ENCODE assay signal across 12 cellular contexts in the genomic region with DNA sequence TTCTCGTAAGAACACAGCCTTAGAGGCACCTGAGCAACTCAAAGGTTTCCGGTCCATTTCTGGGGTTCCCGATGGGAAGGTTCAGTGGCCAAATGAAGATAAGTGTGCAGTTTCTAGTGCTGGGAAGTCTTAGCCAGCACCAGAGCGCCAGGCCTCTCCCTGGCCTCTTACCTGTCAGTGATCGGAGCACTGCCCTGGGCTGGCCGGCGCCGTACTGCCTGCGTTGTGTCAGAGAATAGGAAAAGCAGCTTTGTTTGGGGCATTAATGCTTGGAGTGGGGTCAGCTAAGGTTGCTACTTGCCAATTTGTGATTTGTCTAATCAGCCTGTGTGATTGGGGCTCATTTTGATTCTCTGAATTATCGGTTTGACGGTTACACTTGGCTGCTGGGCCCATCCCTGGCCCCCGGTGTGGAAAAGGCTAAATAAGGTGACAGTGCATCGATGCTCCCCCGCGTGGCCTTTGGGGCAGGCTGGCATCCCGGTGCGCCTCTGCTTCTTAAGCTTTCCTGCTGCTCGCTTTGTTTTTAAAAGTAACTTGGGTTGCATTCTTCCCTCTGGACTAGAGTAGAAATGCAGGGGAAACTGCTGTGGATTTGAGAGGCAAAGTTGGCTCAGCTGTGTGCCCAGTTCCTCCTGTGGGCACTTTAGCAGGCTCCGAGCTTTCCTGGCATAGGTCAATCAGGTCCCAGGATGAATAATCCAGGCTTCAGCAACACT. TPM values are rescaled to one million over a fixed set of nuclear protein-coding genes. Genes with fewer than 3 reads are reported as not detected.
DNase-seq lines count a peak whose midpoint lies in the region; ATAC-seq and TF ChIP-seq lines count a peak whose summit lies in the region.
"Had no signal": no experiment of that assay in that cellular context is flagged by ENCODE, and none has a peak within 500 bp of the region (broad histone marks: within the 10 kb centered on the region; RNA-seq: fewer than 3 reads in every experiment).

No MANE protein-coding gene starts in this region.

- no peak overlapping the region for H3K27ac Mint-ChIP-seq in immature natural killer cell
- H3K27ac Mint-ChIP-seq in T-helper 2 cell treated with Interferon-gamma antibody and Interleukin-4, amounts not matched to agents 5 μg/mL and 100 μg/mL, for 36 hours: no peak overlapping the region
- no peak overlapping the region for H3K27ac Mint-ChIP-seq in activated T-helper 2 cell treated with anti-CD3 and anti-CD28 coated beads, Interferon-gamma antibody, Interleukin-2, Interleukin-4, amounts not matched to agents 10 μg/mL and 5 μg/mL and 100 μg/mL, durations not matched to agents 14 hours and 24 hours and 36 hours
- H3K27ac Mint-ChIP-seq: activated CD4-positive, alpha-beta T cell treated with anti-CD3 and anti-CD28 coated beads for 36 hours had no signal

- ATAC-seq in Right ventricle myocardium superior (ENCODE audit: poor library complexity) (no peak), GM18858 (IDR thresholded peaks at IDR 0.05; ENCODE audit: unreplicated experiment) (no peak)
- ATAC-seq: activated CD4-positive, alpha-beta T cell treated with anti-CD3 and anti-CD28 coated beads for 36 hours had no signal

- H3K9me3 ChIP-seq in right atrium auricular region: no peaks in the 10 kb centered on the region
- H3K9me3 ChIP-seq in colonic mucosa: no peaks in the 10 kb centered on the region
- H3K9me3 ChIP-seq in osteoblast (ENCODE audit: low read depth, low read length): no peaks in the 10 kb centered on the region

- no peak overlapping the region for H3K4me3 ChIP-seq in right atrium auricular region
- no peak overlapping the region for H3K4me3 ChIP-seq in colonic mucosa
- H3K4me3 ChIP-seq in osteoblast (ENCODE audit: insufficient read depth, low read length): no peak overlapping the region

- no peaks in the 10 kb centered on the region for H3K27me3 ChIP-seq in right atrium auricular region
- no peaks in the 10 kb centered on the region for H3K27me3 ChIP-seq in colonic mucosa
- H3K27me3 ChIP-seq in osteoblast (ENCODE audit: insufficient read depth, low read length): no peaks in the 10 kb centered on the region

- H3K4me1 ChIP-seq in right atrium auricular region (peaks cover 0 to 44% of the 10 kb centered on the region in 2 donors), colonic mucosa (no peaks in the 10 kb centered on the region), osteoblast (ENCODE audit: insufficient read depth, low read length) (peaks cover 43% of the 10 kb centered on the region)

- no peak for TF ChIP-seq CTCF in right atrium auricular region (IDR thresholded peaks at IDR 0.05)
- TF ChIP-seq CTCF in colonic mucosa (IDR thresholded peaks at IDR 0.05): no peak
- TF ChIP-seq CTCF in osteoblast (IDR thresholded peaks at IDR 0.05; ENCODE audit: extremely low read depth, low read depth, low read length): no peak

- H3K4me3 Mint-ChIP-seq in immature natural killer cell: no peak overlapping the region
- no peak overlapping the region for H3K4me3 Mint-ChIP-seq in T-helper 2 cell treated with Interferon-gamma antibody and Interleukin-4, amounts not matched to agents 5 μg/mL and 100 μg/mL, for 36 hours
- H3K4me3 Mint-ChIP-seq in activated T-helper 2 cell treated with anti-CD3 and anti-CD28 coated beads, Interferon-gamma antibody, Interleukin-2, Interleukin-4, amounts not matched to agents 10 μg/mL and 5 μg/mL and 100 μg/mL, durations not matched to agents 14 hours and 24 hours and 36 hours (ENCODE audit: low read depth): no peak overlapping the region
- H3K4me3 Mint-ChIP-seq: activated CD4-positive, alpha-beta T cell treated with anti-CD3 and anti-CD28 coated beads for 36 hours had no signal

- peak overlapping the region; percentile 7 to 37 for H3K27ac ChIP-seq in right atrium auricular region
- H3K27ac ChIP-seq in colonic mucosa: no peak overlapping the region
- no peak overlapping the region for H3K27ac ChIP-seq in osteoblast (ENCODE audit: low read depth, low read length)

- no peak overlapping the region for H3K9ac ChIP-seq in colonic mucosa (ENCODE audit: low read depth in 2 of 2, low read length in 2 of 2)

- no peak overlapping the region for H2AFZ ChIP-seq in osteoblast (ENCODE audit: low read length)

- H3K27me3 Mint-ChIP-seq in immature natural killer cell (ENCODE audit: low read depth in 3 of 3): peaks cover 2 to 4% (median 2%) of the 10 kb centered on the region in 3 donors
- H3K27me3 Mint-ChIP-seq in T-helper 2 cell treated with Interferon-gamma antibody and Interleukin-4, amounts not matched to agents 5 μg/mL and 100 μg/mL, for 36 hours (ENCODE audit: low read depth): peaks cover 5% of the 10 kb centered on the region
- H3K27me3 Mint-ChIP-seq in activated T-helper 2 cell treated with anti-CD3 and anti-CD28 coated beads, Interferon-gamma antibody, Interleukin-2, Interleukin-4, amounts not matched to agents 10 μg/mL and 5 μg/mL and 100 μg/mL, durations not matched to agents 14 hours and 24 hours and 36 hours (ENCODE audit: low read depth): no peaks in the 10 kb centered on the region
- H3K27me3 Mint-ChIP-seq: activated CD4-positive, alpha-beta T cell treated with anti-CD3 and anti-CD28 coated beads for 36 hours had no signal

- no peaks in the 10 kb centered on the region for H3K79me2 ChIP-seq in osteoblast (ENCODE audit: insufficient read depth, low read length)

- no peak overlapping the region for H3K4me2 ChIP-seq in osteoblast (ENCODE audit: insufficient read depth, low read length)

- H3K9me3 Mint-ChIP-seq in immature natural killer cell: no peaks in the 10 kb centered on the region
- no peaks in the 10 kb centered on the region for H3K9me3 Mint-ChIP-seq in T-helper 2 cell treated with Interferon-gamma antibody and Interleukin-4, amounts not matched to agents 5 μg/mL and 100 μg/mL, for 36 hours
- no peaks in the 10 kb centered on the region for H3K9me3 Mint-ChIP-seq in activated T-helper 2 cell treated with anti-CD3 and anti-CD28 coated beads, Interferon-gamma antibody, Interleukin-2, Interleukin-4, amounts not matched to agents 10 μg/mL and 5 μg/mL and 100 μg/mL, durations not matched to agents 14 hours and 24 hours and 36 hours

- intact Hi-C loops in Right ventricle myocardium superior (cut with DNase I): no loop called here
- intact Hi-C loops in colonic mucosa (cut with DNase I): no loop called here
- intact Hi-C loops in activated T-helper 2 cell treated with anti-CD3 and anti-CD28 coated beads, Interferon-gamma antibody, Interleukin-2, Interleukin-4, amounts not matched to agents 10 μg/mL and 5 μg/mL and 100 μg/mL, durations not matched to agents 14 hours and 24 hours and 36 hours (cut with micrococcal nuclease): no loop called here

- peaks cover 0 to 3% of the 10 kb centered on the region in 2 donors for H3K4me1 Mint-ChIP-seq in immature natural killer cell
- no peaks in the 10 kb centered on the region for H3K4me1 Mint-ChIP-seq in T-helper 2 cell treated with Interferon-gamma antibody and Interleukin-4, amounts not matched to agents 5 μg/mL and 100 μg/mL, for 36 hours (ENCODE audit: low read depth)
- no peaks in the 10 kb centered on the region for H3K4me1 Mint-ChIP-seq in activated T-helper 2 cell treated with anti-CD3 and anti-CD28 coated beads, Interferon-gamma antibody, Interleukin-2, Interleukin-4, amounts not matched to agents 10 μg/mL and 5 μg/mL and 100 μg/mL, durations not matched to agents 14 hours and 24 hours and 36 hours (ENCODE audit: low read depth)
- H3K4me1 Mint-ChIP-seq: activated CD4-positive, alpha-beta T cell treated with anti-CD3 and anti-CD28 coated beads for 36 hours had no signal

- peaks cover 10 to 17% (median 16%) of the 10 kb centered on the region in 3 donors for H3K36me3 Mint-ChIP-seq in immature natural killer cell
- H3K36me3 Mint-ChIP-seq in T-helper 2 cell treated with Interferon-gamma antibody and Interleukin-4, amounts not matched to agents 5 μg/mL and 100 μg/mL, for 36 hours (ENCODE audit: low read depth): no peaks in the 10 kb centered on the region
- no peaks in the 10 kb centered on the region for H3K36me3 Mint-ChIP-seq in activated T-helper 2 cell treated with anti-CD3 and anti-CD28 coated beads, Interferon-gamma antibody, Interleukin-2, Interleukin-4, amounts not matched to agents 10 μg/mL and 5 μg/mL and 100 μg/mL, durations not matched to agents 14 hours and 24 hours and 36 hours (ENCODE audit: low read depth)

- no peak for DNase-seq in right atrium auricular region (ENCODE audit: low spot score)
- no peak for DNase-seq in Right ventricle myocardium superior
- peak; percentile 14 for DNase-seq in colonic mucosa
- DNase-seq in osteoblast (ENCODE audit: insufficient read length, low spot score, missing footprints): peak; percentile 89
- DNase-seq in immature natural killer cell: no peak
- DNase-seq in T-helper 2 cell treated with Interferon-gamma antibody and Interleukin-4, amounts not matched to agents 5 μg/mL and 100 μg/mL, for 36 hours (ENCODE audit: low spot score): no peak
- DNase-seq in activated T-helper 2 cell treated with anti-CD3 and anti-CD28 coated beads, Interferon-gamma antibody, Interleukin-2, Interleukin-4, amounts not matched to agents 10 μg/mL and 5 μg/mL and 100 μg/mL, durations not matched to agents 14 hours and 24 hours and 36 hours (ENCODE audit: low spot score): no peak
- DNase-seq: activated CD4-positive, alpha-beta T cell treated with anti-CD3 and anti-CD28 coated beads for 36 hours; NCI-H2081 treated with DMSO at 0.1 percent for 48 hours; RPMI8226; stimulated activated CD4-positive, alpha-beta T cell treated with anti-CD3 and anti-CD28 coated beads, Interleukin-15, amount 100 ng/mL, for 24 hours had no signal

- no peaks in the 10 kb centered on the region for H4K20me1 ChIP-seq in osteoblast (ENCODE audit: insufficient read depth, low read length)

- peaks cover 52% of the 10 kb centered on the region for H3K36me3 ChIP-seq in right atrium auricular region
- H3K36me3 ChIP-seq in colonic mucosa: peaks cover 5% of the 10 kb centered on the region
- H3K36me3 ChIP-seq in osteoblast (ENCODE audit: insufficient read depth, low read length): peaks cover 9% of the 10 kb centered on the region

RNA-seq across cellular contexts. Expression of a gene that starts 51.8 kb away (rescaled TPM):
- total RNA-seq in right atrium auricular region (not detected), Right ventricle myocardium superior (not detected), colonic mucosa (not detected), osteoblast (0.29 and 0.72 TPM in 2 replicates)
- not detected for polyA plus RNA-seq in immature natural killer cell
- not detected in 2 replicates for total RNA-seq in activated T-helper 2 cell treated with anti-CD3 and anti-CD28 coated beads, Interferon-gamma antibody, Interleukin-2, Interleukin-4, amounts not matched to agents 10 μg/mL and 5 μg/mL and 100 μg/mL, durations not matched to agents 14 hours and 24 hours and 36 hours
- total RNA-seq: activated CD4-positive, alpha-beta T cell treated with anti-CD3 and anti-CD28 coated beads for 36 hours had no signal

Comparison
In these comparisons a context has a peak if more than half of its experiments do, and no peak if none do; other contexts are left out.
1. DNase-seq: peak in colonic mucosa (single experiment) and osteoblast (single experiment); none in right atrium auricular region (single experiment), Right ventricle myocardium superior (single experiment), immature natural killer cell (0 of 3), T-helper 2 cell treated with Interferon-gamma antibody and Interleukin-4, amounts not matched to agents 5 μg/mL and 100 μg/mL, for 36 hours (single experiment) and activated T-helper 2 cell treated with anti-CD3 and anti-CD28 coated beads, Interferon-gamma antibody, Interleukin-2, Interleukin-4, amounts not matched to agents 10 μg/mL and 5 μg/mL and 100 μg/mL, durations not matched to agents 14 hours and 24 hours and 36 hours (single experiment).
2. H3K27ac ChIP-seq: peak in right atrium auricular region (2 of 2); none in colonic mucosa (single experiment) and osteoblast (single experiment).